35 cellular contexts compared by ENCODE assay signal in genomic region chr19:8880864-8881488, GRCh38. TPM values are rescaled to one million over a fixed set of nuclear protein-coding genes. Genes with fewer than 3 reads are reported as not detected.
"Had no signal": no experiment of that assay in that cellular context is flagged by ENCODE, and none has a peak within 500 bp of the region (broad histone marks: within the 10 kb centered on the region; RNA-seq: fewer than 3 reads in every experiment).

No MANE protein-coding gene starts in this region.

- H3K4me3 ChIP-seq: ascending aorta had no signal

- H3K9me3 Mint-ChIP-seq: activated naive CD4-positive, alpha-beta T cell treated with anti-CD3 and anti-CD28 coated beads, Interleukin-2, amount 50 U/mL, for 24 hours had no signal

- H3K4me1 ChIP-seq: ascending aorta had no signal

- H3K4me3 Mint-ChIP-seq: activated B cell treated with CpG ODN at 0.5 μM for 24 hours; activated CD4-positive, alpha-beta memory T cell treated with anti-CD3 and anti-CD28 coated beads, Interleukin-2, amount 10 ng/mL, durations not matched to agents 7 days and 5 days; activated CD4-positive, alpha-beta T cell treated with anti-CD3 and anti-CD28 coated beads, Interleukin-2, amount 10 ng/mL, durations not matched to agents 7 days and 5 days; activated CD8-positive, alpha-beta memory T cell treated with anti-CD3 and anti-CD28 coated beads, Interleukin-2, amount 10 ng/mL, durations not matched to agents 7 days and 5 days; activated CD8-positive, alpha-beta T cell treated with anti-CD3 and anti-CD28 coated beads, Interleukin-2, amount 10 ng/mL, durations not matched to agents 7 days and 5 days; activated naive CD4-positive, alpha-beta T cell treated with anti-CD3 and anti-CD28 coated beads, Interleukin-2, amount 10 ng/mL, durations not matched to agents 7 days and 5 days; activated naive CD4-positive, alpha-beta T cell treated with anti-CD3 and anti-CD28 coated beads, Interleukin-2, amount 50 U/mL, for 24 hours; activated naive CD8-positive, alpha-beta T cell; activated naive CD8-positive, alpha-beta T cell treated with anti-CD3 and anti-CD28 coated beads, Interleukin-2, amount 10 ng/mL, durations not matched to agents 7 days and 5 days; activated naive CD8-positive, alpha-beta T cell treated with anti-CD3 and anti-CD28 coated beads, Interleukin-2, amount 50 U/mL, for 24 hours; activated T-cell treated with anti-CD3 and anti-CD28 coated beads, Interleukin-2, amount 50 U/mL, for 24 hours; brain; T-helper 1 cell treated with Interleukin-12 subunit alpha and Interleukin-12 subunit beta and Interleukin-4 antibody, amounts not matched to agents 30 μg/mL and 1 μg/mL, for 36 hours; T-helper 2 cell treated with Interferon-gamma antibody and Interleukin-4, amounts not matched to agents 5 μg/mL and 100 μg/mL, for 36 hours had no signal

- H3K9me3 ChIP-seq: ascending aorta had no signal

- H3K27ac ChIP-seq: ascending aorta, VCaP had no signal

- H3K4me1 Mint-ChIP-seq: activated B cell treated with CpG ODN at 0.5 μM for 24 hours; activated CD4-positive, alpha-beta memory T cell treated with anti-CD3 and anti-CD28 coated beads, Interleukin-2, amount 10 ng/mL, durations not matched to agents 7 days and 5 days; activated CD4-positive, alpha-beta T cell treated with anti-CD3 and anti-CD28 coated beads, Interleukin-2, amount 10 ng/mL, durations not matched to agents 7 days and 5 days; activated CD8-positive, alpha-beta memory T cell treated with anti-CD3 and anti-CD28 coated beads, Interleukin-2, amount 10 ng/mL, durations not matched to agents 7 days and 5 days; activated naive CD4-positive, alpha-beta T cell treated with anti-CD3 and anti-CD28 coated beads, Interleukin-2, amount 10 ng/mL, durations not matched to agents 7 days and 5 days; activated naive CD4-positive, alpha-beta T cell treated with anti-CD3 and anti-CD28 coated beads, Interleukin-2, amount 50 U/mL, for 24 hours; activated naive CD8-positive, alpha-beta T cell treated with anti-CD3 and anti-CD28 coated beads, Interleukin-2, amount 10 ng/mL, durations not matched to agents 7 days and 5 days; activated naive CD8-positive, alpha-beta T cell treated with anti-CD3 and anti-CD28 coated beads, Interleukin-2, amount 50 U/mL, for 24 hours; brain had no signal

- H3K27me3 ChIP-seq: ascending aorta had no signal

- H3K27me3 Mint-ChIP-seq: activated B cell treated with CpG ODN at 0.5 μM for 24 hours; activated CD4-positive, alpha-beta memory T cell treated with anti-CD3 and anti-CD28 coated beads, Interleukin-2, amount 10 ng/mL, durations not matched to agents 7 days and 5 days; activated CD4-positive, alpha-beta T cell treated with anti-CD3 and anti-CD28 coated beads, Interleukin-2, amount 10 ng/mL, durations not matched to agents 7 days and 5 days; activated CD8-positive, alpha-beta memory T cell treated with anti-CD3 and anti-CD28 coated beads, Interleukin-2, amount 10 ng/mL, durations not matched to agents 7 days and 5 days; activated naive CD4-positive, alpha-beta T cell treated with anti-CD3 and anti-CD28 coated beads, Interleukin-2, amount 10 ng/mL, durations not matched to agents 7 days and 5 days; activated naive CD8-positive, alpha-beta T cell treated with anti-CD3 and anti-CD28 coated beads, Interleukin-2, amount 10 ng/mL, durations not matched to agents 7 days and 5 days; brain had no signal

- FAIRE-seq: TTC549 had no signal

- H3K36me3 Mint-ChIP-seq: activated CD8-positive, alpha-beta memory T cell treated with anti-CD3 and anti-CD28 coated beads, Interleukin-2, amount 10 ng/mL, durations not matched to agents 7 days and 5 days; activated naive CD4-positive, alpha-beta T cell treated with anti-CD3 and anti-CD28 coated beads, Interleukin-2, amount 10 ng/mL, durations not matched to agents 7 days and 5 days; activated naive CD4-positive, alpha-beta T cell treated with anti-CD3 and anti-CD28 coated beads, Interleukin-2, amount 50 U/mL, for 24 hours; activated naive CD8-positive, alpha-beta T cell; brain had no signal

- H3K36me3 ChIP-seq: ascending aorta had no signal

- DNase-seq: activated B cell treated with CpG ODN at 0.5 μM for 24 hours; activated CD4-positive, alpha-beta memory T cell treated with anti-CD3 and anti-CD28 coated beads, Interleukin-2, amount 10 ng/mL, durations not matched to agents 7 days and 5 days; activated CD4-positive, alpha-beta T cell treated with anti-CD3 and anti-CD28 coated beads for 48 hours; activated CD4-positive, alpha-beta T cell treated with anti-CD3 and anti-CD28 coated beads, Interleukin-2, amount 10 ng/mL, durations not matched to agents 7 days and 5 days; activated CD4-positive, alpha-beta T cell treated with anti-CD3 and anti-CD28 coated beads, Interleukin-2, amount 50 U/mL, for 48 hours; activated CD4-positive, CD25-positive, alpha-beta regulatory T cell treated with anti-CD3 and anti-CD28 coated beads, Interleukin-2, amount 50 U/mL, for 72 hours; activated CD8-positive, alpha-beta memory T cell treated with anti-CD3 and anti-CD28 coated beads for 24 hours; activated CD8-positive, alpha-beta memory T cell treated with anti-CD3 and anti-CD28 coated beads, Interleukin-2, amount 10 ng/mL, durations not matched to agents 7 days and 5 days; activated CD8-positive, alpha-beta memory T cell treated with anti-CD3 and anti-CD28 coated beads, Interleukin-2, amount 50 U/mL, for 48 hours; activated CD8-positive, alpha-beta T cell treated with anti-CD3 and anti-CD28 coated beads, Interleukin-2, amount 10 ng/mL, durations not matched to agents 7 days and 5 days; activated effector memory CD4-positive, alpha-beta T cell treated with Interleukin-2 at 50 U/mL for 16 hours; activated gamma-delta T cell; activated naive CD4-positive, alpha-beta T cell treated with anti-CD3 and anti-CD28 coated beads, Interleukin-2, amount 10 ng/mL, durations not matched to agents 7 days and 5 days; activated naive CD4-positive, alpha-beta T cell treated with Interleukin-2 at 50 U/mL for 16 hours; activated naive CD8-positive, alpha-beta T cell treated with anti-CD3 and anti-CD28 coated beads, Interleukin-2, amount 10 ng/mL, durations not matched to agents 7 days and 5 days; activated naive CD8-positive, alpha-beta T cell treated with anti-CD3 and anti-CD28 coated beads, Interleukin-2, amount 50 U/mL, for 24 hours; activated T-cell treated with anti-CD3 and anti-CD28 coated beads, Interleukin-2, amount 50 U/mL, for 24 hours; activated T-cell treated with anti-CD3 and anti-CD28 coated beads, Interleukin-2, amount 50 U/mL, for 48 hours; amygdala; anterior cingulate cortex; central memory CD4-positive, alpha-beta T cell; T-helper 1 cell; T-helper 2 cell; T-helper 9 cell had no signal

- H3K27ac Mint-ChIP-seq: activated B cell treated with CpG ODN at 0.5 μM for 24 hours; activated CD4-positive, alpha-beta memory T cell treated with anti-CD3 and anti-CD28 coated beads, Interleukin-2, amount 10 ng/mL, durations not matched to agents 7 days and 5 days; activated CD4-positive, alpha-beta T cell treated with anti-CD3 and anti-CD28 coated beads, Interleukin-2, amount 10 ng/mL, durations not matched to agents 7 days and 5 days; activated CD8-positive, alpha-beta memory T cell treated with anti-CD3 and anti-CD28 coated beads, Interleukin-2, amount 10 ng/mL, durations not matched to agents 7 days and 5 days; activated CD8-positive, alpha-beta T cell treated with anti-CD3 and anti-CD28 coated beads, Interleukin-2, amount 10 ng/mL, durations not matched to agents 7 days and 5 days; activated naive CD4-positive, alpha-beta T cell treated with anti-CD3 and anti-CD28 coated beads, Interleukin-2, amount 10 ng/mL, durations not matched to agents 7 days and 5 days; activated naive CD4-positive, alpha-beta T cell treated with anti-CD3 and anti-CD28 coated beads, Interleukin-2, amount 50 U/mL, for 24 hours; activated naive CD8-positive, alpha-beta T cell; activated naive CD8-positive, alpha-beta T cell treated with anti-CD3 and anti-CD28 coated beads, Interleukin-2, amount 10 ng/mL, durations not matched to agents 7 days and 5 days; activated naive CD8-positive, alpha-beta T cell treated with anti-CD3 and anti-CD28 coated beads, Interleukin-2, amount 50 U/mL, for 24 hours; activated T-cell treated with anti-CD3 and anti-CD28 coated beads, Interleukin-2, amount 50 U/mL, for 24 hours; activated T-helper 2 cell treated with anti-CD3 and anti-CD28 coated beads, Interferon-gamma antibody, Interleukin-2, Interleukin-4, amounts not matched to agents 10 μg/mL and 5 μg/mL and 100 μg/mL, durations not matched to agents 14 hours and 24 hours and 36 hours; brain; T-helper 1 cell treated with Interleukin-12 subunit alpha and Interleukin-12 subunit beta and Interleukin-4 antibody, amounts not matched to agents 30 μg/mL and 1 μg/mL, for 36 hours; T-helper 2 cell treated with Interferon-gamma antibody and Interleukin-4, amounts not matched to agents 5 μg/mL and 100 μg/mL, for 36 hours had no signal

RNA-seq across cellular contexts. Expression of gene MBD3L1, which starts 48.8 kb away (rescaled TPM):
- total RNA-seq: activated B cell treated with CpG ODN at 0.5 μM for 24 hours; activated CD4-positive, alpha-beta memory T cell treated with anti-CD3 and anti-CD28 coated beads, Interleukin-2, amount 10 ng/mL, durations not matched to agents 7 days and 5 days; activated CD4-positive, alpha-beta T cell treated with anti-CD3 and anti-CD28 coated beads, Interleukin-2, amount 10 ng/mL, durations not matched to agents 7 days and 5 days; activated CD8-positive, alpha-beta memory T cell treated with anti-CD3 and anti-CD28 coated beads, Interleukin-2, amount 10 ng/mL, durations not matched to agents 7 days and 5 days; activated CD8-positive, alpha-beta T cell treated with anti-CD3 and anti-CD28 coated beads, Interleukin-2, amount 10 ng/mL, durations not matched to agents 7 days and 5 days; activated naive CD8-positive, alpha-beta T cell treated with anti-CD3 and anti-CD28 coated beads, Interleukin-2, amount 10 ng/mL, durations not matched to agents 7 days and 5 days; activated T-helper 2 cell treated with anti-CD3 and anti-CD28 coated beads, Interferon-gamma antibody, Interleukin-2, Interleukin-4, amounts not matched to agents 10 μg/mL and 5 μg/mL and 100 μg/mL, durations not matched to agents 14 hours and 24 hours and 36 hours; ascending aorta; cardiac septum; cerebellum had no signal
